ENCODE assay signal across 11 cellular contexts in the genomic region with DNA sequence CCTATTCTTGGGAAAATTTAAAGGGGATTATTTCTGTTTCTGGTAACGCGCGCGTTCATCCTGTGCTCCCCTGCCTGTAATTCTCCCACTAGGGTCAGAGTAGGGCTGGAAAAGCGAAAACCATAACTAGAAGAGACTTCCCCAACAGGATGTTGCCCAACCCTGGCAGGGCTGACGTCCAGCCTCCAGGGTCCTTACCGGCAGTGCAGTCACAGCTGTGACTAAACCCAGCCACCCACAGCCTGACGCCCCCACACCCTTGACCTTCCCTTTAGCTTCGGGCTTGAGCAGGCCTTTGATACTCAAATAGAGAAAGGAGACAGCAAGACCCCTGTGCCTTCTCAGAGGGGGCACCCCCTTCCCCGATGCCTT. TPM values are rescaled to one million over a fixed set of nuclear protein-coding genes. Genes with fewer than 3 reads are reported as not detected.
A peak's percentile ranks its signal among the peaks of the same experiment; 100 is the strongest.
DNase-seq lines count a peak whose midpoint lies in the region; ATAC-seq and TF ChIP-seq lines count a peak whose summit lies in the region.
"Not testable (repeated sequence)": the region's sequence is repeated elsewhere in the genome, so short reads cannot be mapped to it uniquely, and the experiment has no call there.
"Had no signal": no experiment of that assay in that cellular context is flagged by ENCODE, and none has a peak within 500 bp of the region (broad histone marks: within the 10 kb centered on the region; RNA-seq: fewer than 3 reads in every experiment).

No MANE protein-coding gene starts in this region.

- H3K4me1 Mint-ChIP-seq in activated naive CD8-positive, alpha-beta T cell treated with anti-CD3 and anti-CD28 coated beads for 36 hours: not testable (repeated sequence)
- H3K4me1 Mint-ChIP-seq in memory B cell: peaks cover 25% of the 10 kb centered on the region

- H3K27me3 ChIP-seq in spleen (replicated peaks in 1 of 7): peaks cover 0 to 47% (median 0%) of the 10 kb centered on the region in 7 donors

- peak overlapping the region in 7 of 8 donors; percentile 36 to 91 (median 76) for H3K27ac ChIP-seq in spleen

- H3K4me3 ChIP-seq in foreskin fibroblast (ENCODE audit: low read depth in 1 of 2, low read length in 2 of 2): not testable (repeated sequence)
- H3K4me3 ChIP-seq in spleen: peak overlapping the region in 1 of 8 donors; percentile 35

- not testable (repeated sequence) for H3K36me3 Mint-ChIP-seq in activated naive CD8-positive, alpha-beta T cell treated with anti-CD3 and anti-CD28 coated beads for 36 hours; memory B cell

- 12 to 28% (median 16%) methylated on average over 7 to 9 of the region's 10 CpGs for WGBS in spleen, 5 donors

- H3K27ac Mint-ChIP-seq in activated naive CD8-positive, alpha-beta T cell treated with anti-CD3 and anti-CD28 coated beads for 36 hours: not testable (repeated sequence)
- H3K27ac Mint-ChIP-seq in memory B cell: peak overlapping the region; percentile 51

- TF ChIP-seq POLR2A in spleen (IDR thresholded peaks at IDR 0.05): not testable (repeated sequence)

- intact Hi-C loops in spleen (cut with DNase I; ENCODE audit: low total_unique reads): not testable (repeated sequence)

- peaks cover 4 to 63% (median 29%) of the 10 kb centered on the region in 6 donors for H3K4me1 ChIP-seq in spleen

- H3K36me3 ChIP-seq in spleen: not testable (repeated sequence)

- DNase-seq in Ammon's horn (ENCODE audit: low spot score): peak; percentile 64
- peak; percentile 58 for DNase-seq in GM20000 (ENCODE audit: low spot score)
- peak in 49 of 76 experiments; percentile 7 to 78 (median 35) for DNase-seq in HUDEP-2 (lab: John Stamatoyannopoulos, UW; ENCODE audit: unreplicated experiment in 76 of 76)
- DNase-seq in SKM-1 (lab: John Stamatoyannopoulos, UW; ENCODE audit: unreplicated experiment): peak; percentile 58
- peak; percentile 15 for DNase-seq in activated naive CD8-positive, alpha-beta T cell treated with anti-CD3 and anti-CD28 coated beads for 36 hours
- peak; percentile 61 to 72 for DNase-seq in foreskin fibroblast
- DNase-seq in memory B cell (ENCODE audit: low spot score in 2 of 2): not testable (repeated sequence)
- DNase-seq in spleen: peak; percentile 93

- not testable (repeated sequence) for H3K4me3 Mint-ChIP-seq in activated naive CD8-positive, alpha-beta T cell treated with anti-CD3 and anti-CD28 coated beads for 36 hours
- peak overlapping the region; percentile 24 for H3K4me3 Mint-ChIP-seq in memory B cell

- ATAC-seq in memory B cell (ENCODE audit: low read depth): peak; percentile 28

- H3K27me3 Mint-ChIP-seq in activated naive CD8-positive, alpha-beta T cell treated with anti-CD3 and anti-CD28 coated beads for 36 hours: peaks cover 42% of the 10 kb centered on the region
- H3K27me3 Mint-ChIP-seq in memory B cell: peaks cover 11% of the 10 kb centered on the region

- not testable (repeated sequence) for TF ChIP-seq CTCF in GM20000 (IDR thresholded peaks at IDR 0.05; ENCODE audit: extremely low read depth, missing control alignments); foreskin fibroblast (IDR thresholded peaks at IDR 0.05; ENCODE audit: low read depth, low read length); spleen (IDR thresholded peaks at IDR 0.05 in 8 of 11, conservative IDR thresholded peaks at IDR 0.05 in 3 of 11)

- H3K9me3 ChIP-seq in spleen: not testable (repeated sequence)

- not testable (repeated sequence) for H3K9me3 Mint-ChIP-seq in activated naive CD8-positive, alpha-beta T cell treated with anti-CD3 and anti-CD28 coated beads for 36 hours; memory B cell

RNA-seq across cellular contexts. Expression of a gene that starts 6.4 kb away (rescaled TPM):
- total RNA-seq in activated naive CD8-positive, alpha-beta T cell treated with anti-CD3 and anti-CD28 coated beads for 36 hours: under 1 TPM; 0.29 to 0.48 TPM
- 100 to 1,000 TPM in 4 of 7 donors, 10 to 100 TPM in 3; 58.0 to 183 (median 100) TPM for total RNA-seq in spleen
- 1 to 10 TPM; 4.0 to 9.9 (median 6.0) TPM for polyA plus RNA-seq in spleen
- total RNA-seq: mesothelial cell of epicardium had no signal

RNA-seq across cellular contexts. Expression of a gene that starts 50.3 kb away (rescaled TPM):
- total RNA-seq in activated naive CD8-positive, alpha-beta T cell treated with anti-CD3 and anti-CD28 coated beads for 36 hours: not detected
- total RNA-seq in spleen: not detected
- not detected for polyA plus RNA-seq in spleen
- total RNA-seq: activated CD8-positive, alpha-beta memory T cell treated with anti-CD3 and anti-CD28 coated beads, Interleukin-2, amount 10 ng/mL, durations not matched to agents 7 days and 5 days; mesothelial cell of epicardium; subcutaneous adipose tissue had no signal

RNA-seq across cellular contexts. Expression of a gene that starts 50.3 kb away (rescaled TPM):
- total RNA-seq in activated naive CD8-positive, alpha-beta T cell treated with anti-CD3 and anti-CD28 coated beads for 36 hours: not detected
- total RNA-seq in spleen: not detected
- polyA plus RNA-seq in spleen: under 1 TPM in 2 of 3 donors, not detected in 1; under 0.01 to 0.02 TPM
- total RNA-seq: activated CD8-positive, alpha-beta memory T cell treated with anti-CD3 and anti-CD28 coated beads, Interleukin-2, amount 10 ng/mL, durations not matched to agents 7 days and 5 days; mesothelial cell of epicardium; subcutaneous adipose tissue had no signal

Comparison
In these comparisons a context has a peak if more than half of its experiments do, and no peak if none do; other contexts are left out.
1. RNA of a gene that starts 6.4 kb away (total RNA-seq): 58.0 to 183 TPM in spleen; 0.29 to 0.48 TPM in activated naive CD8-positive, alpha-beta T cell treated with anti-CD3 and anti-CD28 coated beads for 36 hours; every median in the first group is over 10 times any median in the second.